Comparison of ENCODE assay signal across 8 cellular contexts in the genomic region with DNA sequence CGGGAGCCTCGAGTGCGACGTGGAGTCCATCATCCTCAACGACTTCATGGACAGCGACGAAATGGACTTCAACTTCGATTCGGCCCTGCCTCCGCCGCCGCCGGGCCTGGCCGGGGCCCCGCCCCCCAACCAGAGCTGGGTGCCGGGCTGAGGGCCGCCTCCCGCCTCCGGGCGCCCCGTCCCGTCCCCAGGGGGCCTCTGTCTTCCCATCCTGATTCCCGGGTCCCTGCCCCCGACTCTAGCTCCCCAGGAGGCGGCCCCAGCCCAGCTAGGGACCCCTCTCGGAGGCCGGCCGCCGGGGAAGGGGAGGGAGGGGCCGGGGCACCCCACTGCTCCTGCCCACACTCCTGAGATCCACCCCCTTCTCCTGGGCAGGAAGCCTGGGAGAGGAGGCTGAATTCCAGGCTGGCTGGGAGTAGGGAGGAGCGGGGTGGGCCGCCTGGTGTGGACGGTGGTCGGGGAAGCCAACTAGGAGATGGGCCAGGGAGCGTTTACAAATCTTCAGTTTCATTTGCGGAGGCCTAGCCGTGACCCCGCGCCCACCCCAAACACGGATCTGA. TPM values are rescaled to one million over a fixed set of nuclear protein-coding genes. Genes with fewer than 3 reads are reported as not detected.
A peak's percentile ranks its signal among the peaks of the same experiment; 100 is the strongest.
DNase-seq lines count a peak whose midpoint lies in the region; ATAC-seq and TF ChIP-seq lines count a peak whose summit lies in the region.

No MANE protein-coding gene starts in this region.

- no peaks in the 10 kb centered on the region for H3K9me3 Mint-ChIP-seq in activated CD4-positive, alpha-beta T cell treated with anti-CD3 and anti-CD28 coated beads for 36 hours (ENCODE audit: low read depth)

- no peaks in the 10 kb centered on the region for H3K36me3 Mint-ChIP-seq in activated CD4-positive, alpha-beta T cell treated with anti-CD3 and anti-CD28 coated beads for 36 hours (ENCODE audit: low read depth)

- H3K9me3 ChIP-seq in transverse colon = no peaks in the 10 kb centered on the region

- H3K36me3 ChIP-seq in transverse colon = no peaks in the 10 kb centered on the region

- DNase-seq in activated CD4-positive, alpha-beta T cell treated with anti-CD3 and anti-CD28 coated beads for 36 hours = no peak
- DNase-seq in activated CD4-positive, alpha-beta T cell treated with anti-CD3 and anti-CD28 coated beads for 48 hours = no peak
- DNase-seq in astrocyte of the hippocampus (ENCODE audit: low read depth, low spot score) = peak; percentile 75
- peak in 1 of 2 donors; percentile 28 for DNase-seq in left colon
- DNase-seq in transverse colon = no peak
- DNase-seq in KG1 (lab: John Stamatoyannopoulos, UW) = no peak

- H3K4me1 Mint-ChIP-seq in activated CD4-positive, alpha-beta T cell treated with anti-CD3 and anti-CD28 coated beads for 36 hours = peaks cover 11% of the 10 kb centered on the region

- WGBS in transverse colon (ENCODE audit: low coverage in 1 of 2), 2 donors = 5% methylated on average over 38 of the region's 40 CpGs; no CpG with 5 or more reads in 1 of the 2 donors

- peaks cover 5 to 35% (median 26%) of the 10 kb centered on the region in 4 donors for H3K4me1 ChIP-seq in transverse colon

- peaks cover 51% of the 10 kb centered on the region for H3K27me3 Mint-ChIP-seq in activated CD4-positive, alpha-beta T cell treated with anti-CD3 and anti-CD28 coated beads for 36 hours

- H3K4me3 Mint-ChIP-seq in activated CD4-positive, alpha-beta T cell treated with anti-CD3 and anti-CD28 coated beads for 36 hours = peak overlapping the region; percentile 53

- TF ChIP-seq POLR2A in transverse colon (IDR thresholded peaks at IDR 0.05) = no peak

- POLR2A ChIA-PET in activated CD4-positive, alpha-beta T cell treated with anti-CD3 and anti-CD28 coated beads for 36 hours (lab: Charles Lee) = interaction anchor here (0.5 to 1.0 kb wide), 2 partner anchors 22 to 114 kb away, joined by 4 read pairs; a partner anchor contains a TSS

- no peak for TF ChIP-seq EP300 in transverse colon (IDR thresholded peaks at IDR 0.05; ENCODE audit: low read depth)

- no peak for TF ChIP-seq CTCF in transverse colon (IDR thresholded peaks at IDR 0.05)

- intact Hi-C loops in activated CD4-positive, alpha-beta T cell treated with anti-CD3 and anti-CD28 coated beads for 36 hours (cut with DNase I, micrococcal nuclease) = loop anchor here (1.0 to 2.0 kb wide), 3 partner anchors 16 to 21 kb away; a partner anchor contains a TSS
- intact Hi-C loops in left colon (cut with DNase I, micrococcal nuclease) = no loop called here
- intact Hi-C loops in transverse colon (cut with DNase I; ENCODE audit: low total_unique reads) = no loop called here

- H3K4me3 ChIP-seq in transverse colon = peak overlapping the region; percentile 31 to 63 (median 44)

- CTCF ChIA-PET in activated CD4-positive, alpha-beta T cell treated with anti-CD3 and anti-CD28 coated beads for 36 hours (lab: Charles Lee) = interaction anchor here (0.6 kb wide), 1 partner anchor 24 kb away, joined by 4 read pairs; no protein-coding TSS in a partner anchor

- H3K27ac ChIP-seq in transverse colon = peak overlapping the region; percentile 84 to 95 (median 88)

- ATAC-seq in activated CD4-positive, alpha-beta T cell treated with anti-CD3 and anti-CD28 coated beads for 36 hours = no peak
- ATAC-seq in left colon = peak; percentile 46
- ATAC-seq in HG02798 (IDR thresholded peaks at IDR 0.05; ENCODE audit: poor library complexity, unreplicated experiment) = no peak
- no peak for ATAC-seq in GM19463 (IDR thresholded peaks at IDR 0.05; ENCODE audit: unreplicated experiment)

- in situ Hi-C loops in transverse colon (cut with MboI; ENCODE audit: low pct_ligation_motif_present in 1 of 4, low pct_unique_long_range_greater_than_20kb in 1 of 4, low sequenced_read_pairs in 3 of 4) = no loop called here

- no peak overlapping the region for H3K27ac Mint-ChIP-seq in activated CD4-positive, alpha-beta T cell treated with anti-CD3 and anti-CD28 coated beads for 36 hours

- peaks cover 37% of the 10 kb centered on the region for H3K27me3 ChIP-seq in transverse colon

RNA-seq across cellular contexts. Expression of a gene that starts 21.4 kb away (rescaled TPM):
- under 1 TPM in 1 of 2 experiments, not detected in 1; 0.09 TPM for total RNA-seq in activated CD4-positive, alpha-beta T cell treated with anti-CD3 and anti-CD28 coated beads for 36 hours
- total RNA-seq in left colon (under 1 TPM; 0.52 to 0.75 TPM), transverse colon (1 to 10 TPM in 1 of 4 donors, under 1 TPM in 1, not detected in 2; 0.14 to 4.1 TPM)

Comparison
In these comparisons a context has a peak if more than half of its experiments do, and no peak if none do; other contexts are left out.
1. intact Hi-C loops: an anchor here in activated CD4-positive, alpha-beta T cell treated with anti-CD3 and anti-CD28 coated beads for 36 hours (1.0 to 2.0 kb wide); none called in left colon and transverse colon.